In the genomic region with DNA sequence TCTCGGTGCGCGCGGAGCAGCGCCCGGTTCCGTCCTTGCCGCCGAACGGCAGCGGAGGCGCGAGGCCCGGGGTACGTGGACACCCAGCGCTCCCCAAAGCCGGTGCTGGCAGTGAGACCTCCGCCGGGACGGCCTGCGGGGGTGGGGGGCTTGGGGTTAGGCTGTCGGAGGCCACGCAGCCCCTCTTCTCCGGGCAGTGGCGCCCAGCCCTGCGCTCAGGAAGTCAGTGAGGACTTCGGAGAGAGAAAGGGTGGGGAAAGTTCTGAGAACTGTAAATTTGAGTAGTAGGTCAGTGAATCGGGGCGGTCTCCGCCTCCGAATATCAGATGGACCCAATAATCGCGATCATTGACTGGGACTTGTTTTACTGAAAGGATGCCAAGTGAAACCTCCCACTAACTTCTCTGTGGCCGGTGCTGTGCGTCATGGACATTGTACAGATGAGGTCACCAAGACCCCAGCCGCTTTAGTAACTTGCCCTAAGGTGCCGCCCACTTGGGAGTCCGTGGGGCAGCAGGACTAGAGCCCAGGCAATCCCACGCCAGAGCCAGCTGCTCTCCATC, we compare ENCODE assay signal across 8 cellular contexts. TPM values are rescaled to one million over a fixed set of nuclear protein-coding genes. Genes with fewer than 3 reads are reported as not detected.
DNase-seq lines count a peak whose midpoint lies in the region; ATAC-seq and TF ChIP-seq lines count a peak whose summit lies in the region.

No MANE protein-coding gene starts in this region.

- ATAC-seq in CD4-positive, CD25-positive, alpha-beta regulatory T cell (ENCODE audit: low read depth in 2 of 2): no peak
- peak; percentile 48 to 83 (median 59) for ATAC-seq in heart right ventricle
- peak; percentile 37 to 51 (median 44) for ATAC-seq in psoas muscle

- H3K4me1 Mint-ChIP-seq in CD4-positive, CD25-positive, alpha-beta regulatory T cell: peaks cover 23 to 56% (median 44%) of the 10 kb centered on the region in 4 donors
- peaks cover 53% of the 10 kb centered on the region for H3K4me1 Mint-ChIP-seq in activated naive CD8-positive, alpha-beta T cell treated with anti-CD3 and anti-CD28 coated beads for 36 hours

- peak overlapping the region; percentile 85 to 99 (median 95) for H3K4me3 Mint-ChIP-seq in CD4-positive, CD25-positive, alpha-beta regulatory T cell
- peak overlapping the region; percentile 98 for H3K4me3 Mint-ChIP-seq in activated naive CD8-positive, alpha-beta T cell treated with anti-CD3 and anti-CD28 coated beads for 36 hours

- peak; percentile 32 to 60 for TF ChIP-seq POLR2A in Peyer's patch (IDR thresholded peaks at IDR 0.05)

- DNase-seq in CD4-positive, CD25-positive, alpha-beta regulatory T cell: peak; percentile 39 to 86 (median 45)
- DNase-seq in HAP-1 (ENCODE audit: low spot score in 2 of 2) (peak in 1 of 2 experiments; percentile 31), Peyer's patch (peak; percentile 49 to 83 (median 67)), heart right ventricle (peak; percentile 36 to 75), psoas muscle (peak; percentile 54 to 66), COR-L47 (lab: John Stamatoyannopoulos, UW) (no peak), NCI-H1092 treated with DMSO at 0.1 percent for 48 hours (lab: John Stamatoyannopoulos, UW) (no peak)
- peak; percentile 79 for DNase-seq in activated naive CD8-positive, alpha-beta T cell treated with anti-CD3 and anti-CD28 coated beads for 36 hours

- no peaks in the 10 kb centered on the region for H3K36me3 ChIP-seq in CD4-positive, CD25-positive, alpha-beta regulatory T cell (ENCODE audit: control insufficient read depth, insufficient read depth, low read length)
- H3K36me3 ChIP-seq in HAP-1 (replicated peaks): no peaks in the 10 kb centered on the region
- H3K36me3 ChIP-seq in Peyer's patch: no peaks in the 10 kb centered on the region
- H3K36me3 ChIP-seq in heart right ventricle: peaks cover 0 to 11% (median 0%) of the 10 kb centered on the region in 9 donors
- no peaks in the 10 kb centered on the region for H3K36me3 ChIP-seq in psoas muscle (ENCODE audit: insufficient read depth in 1 of 2, low read depth in 1 of 2)

- H3K27me3 Mint-ChIP-seq in CD4-positive, CD25-positive, alpha-beta regulatory T cell: peaks cover 9% of the 10 kb centered on the region
- no peaks in the 10 kb centered on the region for H3K27me3 Mint-ChIP-seq in activated naive CD8-positive, alpha-beta T cell treated with anti-CD3 and anti-CD28 coated beads for 36 hours

- intact Hi-C loops in heart right ventricle (cut with DNase I): loop anchor here in 6 of 10 donors (2.0 to 10.0 kb wide), 6 partner anchors 17 to 79 kb away; no protein-coding TSS in a partner anchor
- intact Hi-C loops in psoas muscle (cut with DNase I): no loop called here

- H3K4me3 ChIP-seq in CD4-positive, CD25-positive, alpha-beta regulatory T cell (ENCODE audit: low read depth, low read length): peak overlapping the region; percentile 91
- H3K4me3 ChIP-seq in HAP-1 (peak overlapping the region; percentile 55), Peyer's patch (peak overlapping the region; percentile 69 to 99 (median 92)), heart right ventricle (peak overlapping the region; percentile 70 to 97 (median 86)), psoas muscle (peak overlapping the region; percentile 77)

- no peaks in the 10 kb centered on the region for H3K9me3 ChIP-seq in CD4-positive, CD25-positive, alpha-beta regulatory T cell (ENCODE audit: control insufficient read depth in 2 of 2, low read length in 2 of 2)
- H3K9me3 ChIP-seq in HAP-1 (no peaks in the 10 kb centered on the region), Peyer's patch (no peaks in the 10 kb centered on the region), heart right ventricle (no peaks in the 10 kb centered on the region), psoas muscle (no peaks in the 10 kb centered on the region)

- TF ChIP-seq CTCF in Peyer's patch (IDR thresholded peaks at IDR 0.05): no peak
- no peak for TF ChIP-seq CTCF in heart right ventricle (IDR thresholded peaks at IDR 0.05)
- no peak for TF ChIP-seq CTCF in psoas muscle (IDR thresholded peaks at IDR 0.05)

- 1% methylated on average over 39 of the region's 39 CpGs for WGBS in heart right ventricle, 2 donors
- WGBS in psoas muscle, 3 donors: 0 to 1% (median 1%) methylated on average over 39 of the region's 39 CpGs

- no peaks in the 10 kb centered on the region for H3K27me3 ChIP-seq in CD4-positive, CD25-positive, alpha-beta regulatory T cell (ENCODE audit: control insufficient read depth, insufficient read depth, low read length)
- no peaks in the 10 kb centered on the region for H3K27me3 ChIP-seq in HAP-1 (ENCODE audit: low read depth)
- no peaks in the 10 kb centered on the region for H3K27me3 ChIP-seq in Peyer's patch
- peaks cover 0 to 12% (median 0%) of the 10 kb centered on the region in 7 donors for H3K27me3 ChIP-seq in heart right ventricle
- peaks cover 0 to 36% (median 7%) of the 10 kb centered on the region in 3 donors for H3K27me3 ChIP-seq in psoas muscle (ENCODE audit: insufficient read depth in 3 of 3, low read length in 2 of 3)

- in situ Hi-C loops in HAP-1 (cut with MboI; ENCODE audit: low sequenced_read_pairs): no loop called here

- peaks cover 4% of the 10 kb centered on the region for H3K36me3 Mint-ChIP-seq in CD4-positive, CD25-positive, alpha-beta regulatory T cell
- peaks cover 46% of the 10 kb centered on the region for H3K36me3 Mint-ChIP-seq in activated naive CD8-positive, alpha-beta T cell treated with anti-CD3 and anti-CD28 coated beads for 36 hours

- H3K9me3 Mint-ChIP-seq in CD4-positive, CD25-positive, alpha-beta regulatory T cell: no peaks in the 10 kb centered on the region
- no peaks in the 10 kb centered on the region for H3K9me3 Mint-ChIP-seq in activated naive CD8-positive, alpha-beta T cell treated with anti-CD3 and anti-CD28 coated beads for 36 hours

- H3K27ac ChIP-seq in CD4-positive, CD25-positive, alpha-beta regulatory T cell (ENCODE audit: insufficient read depth, low read length, poor library complexity, severe bottlenecking): peak overlapping the region; percentile 94
- H3K27ac ChIP-seq in Peyer's patch (peak overlapping the region; percentile 94 to 98 (median 96)), heart right ventricle (peak overlapping the region; percentile 88 to 100 (median 96)), psoas muscle (peak overlapping the region; percentile 85)

- H3K4me1 ChIP-seq in CD4-positive, CD25-positive, alpha-beta regulatory T cell (ENCODE audit: control insufficient read depth, insufficient read depth, low read length, poor library complexity, severe bottlenecking): peaks cover 55% of the 10 kb centered on the region
- H3K4me1 ChIP-seq in HAP-1 (peaks cover 3% of the 10 kb centered on the region; the same call in 1 of the 2 replicates), Peyer's patch (peaks cover 0 to 46% (median 7%) of the 10 kb centered on the region in 4 donors), heart right ventricle (peaks cover 0 to 59% (median 36%) of the 10 kb centered on the region in 9 donors), psoas muscle (no peaks in the 10 kb centered on the region)

- peak overlapping the region; percentile 91 to 97 (median 97) for H3K27ac Mint-ChIP-seq in CD4-positive, CD25-positive, alpha-beta regulatory T cell
- H3K27ac Mint-ChIP-seq in activated naive CD8-positive, alpha-beta T cell treated with anti-CD3 and anti-CD28 coated beads for 36 hours: peak overlapping the region; percentile 99

RNA-seq across cellular contexts. Expression of a gene that starts 0.5 kb away (rescaled TPM):
- 160 TPM for total RNA-seq in CD4-positive, CD25-positive, alpha-beta regulatory T cell
- polyA plus RNA-seq in CD4-positive, CD25-positive, alpha-beta regulatory T cell: 10 to 100 TPM; 21.2 to 32.4 (median 25.8) TPM
- 100 to 1,000 TPM in 1 of 4 donors, 10 to 100 TPM in 3; 32.2 to 104 (median 71.9) TPM for total RNA-seq in Peyer's patch
- total RNA-seq in activated naive CD8-positive, alpha-beta T cell treated with anti-CD3 and anti-CD28 coated beads for 36 hours: 100 to 1,000 TPM; 183 to 190 TPM
- total RNA-seq in heart right ventricle: 10 to 100 TPM in 4 of 10 donors, 1 to 10 TPM in 6; 5.0 to 28.9 (median 9.7) TPM
- 10 to 100 TPM; 10.0 to 10.2 TPM for polyA plus RNA-seq in heart right ventricle
- 1 to 10 TPM; 5.8 to 9.6 (median 8.1) TPM for total RNA-seq in psoas muscle
- 1 to 10 TPM; 2.1 to 6.5 (median 4.5) TPM for polyA plus RNA-seq in psoas muscle

RNA-seq across cellular contexts. Expression of a gene that starts 45.7 kb away (rescaled TPM):
- total RNA-seq in CD4-positive, CD25-positive, alpha-beta regulatory T cell: 40.0 TPM
- polyA plus RNA-seq in CD4-positive, CD25-positive, alpha-beta regulatory T cell: 100 to 1,000 TPM; 128 to 156 (median 138) TPM
- total RNA-seq in Peyer's patch (10 to 100 TPM; 20.9 to 41.3 (median 30.6) TPM), heart right ventricle (10 to 100 TPM; 33.5 to 46.3 (median 38.1) TPM), psoas muscle (10 to 100 TPM; 18.9 to 51.8 (median 28.8) TPM)
- total RNA-seq in activated naive CD8-positive, alpha-beta T cell treated with anti-CD3 and anti-CD28 coated beads for 36 hours: 100 to 1,000 TPM; 133 to 146 TPM
- polyA plus RNA-seq in heart right ventricle (10 to 100 TPM; 36.1 to 57.1 TPM), psoas muscle (10 to 100 TPM; 26.0 to 31.7 (median 28.4) TPM)

Comparison
In these comparisons a context has a peak if more than half of its experiments do, and no peak if none do; other contexts are left out.
1. ATAC-seq: peak in heart right ventricle (8 of 8) and psoas muscle (4 of 4); none in CD4-positive, CD25-positive, alpha-beta regulatory T cell (0 of 2).
2. DNase-seq: peak in CD4-positive, CD25-positive, alpha-beta regulatory T cell (3 of 3), Peyer's patch (3 of 3), activated naive CD8-positive, alpha-beta T cell treated with anti-CD3 and anti-CD28 coated beads for 36 hours (single experiment), heart right ventricle (2 of 2) and psoas muscle (2 of 2); none in COR-L47 (single experiment) and NCI-H1092 treated with DMSO at 0.1 percent for 48 hours (single experiment).
3. intact Hi-C loops: an anchor here in heart right ventricle (2.0 to 10.0 kb wide); none called in psoas muscle.
4. Peak in every context shown above with its lines, with median percentiles within 50 percentile points of each other: H3K27ac ChIP-seq and H3K4me3 ChIP-seq.